ENCODE assay signal across 13 cellular contexts in the genomic region with DNA sequence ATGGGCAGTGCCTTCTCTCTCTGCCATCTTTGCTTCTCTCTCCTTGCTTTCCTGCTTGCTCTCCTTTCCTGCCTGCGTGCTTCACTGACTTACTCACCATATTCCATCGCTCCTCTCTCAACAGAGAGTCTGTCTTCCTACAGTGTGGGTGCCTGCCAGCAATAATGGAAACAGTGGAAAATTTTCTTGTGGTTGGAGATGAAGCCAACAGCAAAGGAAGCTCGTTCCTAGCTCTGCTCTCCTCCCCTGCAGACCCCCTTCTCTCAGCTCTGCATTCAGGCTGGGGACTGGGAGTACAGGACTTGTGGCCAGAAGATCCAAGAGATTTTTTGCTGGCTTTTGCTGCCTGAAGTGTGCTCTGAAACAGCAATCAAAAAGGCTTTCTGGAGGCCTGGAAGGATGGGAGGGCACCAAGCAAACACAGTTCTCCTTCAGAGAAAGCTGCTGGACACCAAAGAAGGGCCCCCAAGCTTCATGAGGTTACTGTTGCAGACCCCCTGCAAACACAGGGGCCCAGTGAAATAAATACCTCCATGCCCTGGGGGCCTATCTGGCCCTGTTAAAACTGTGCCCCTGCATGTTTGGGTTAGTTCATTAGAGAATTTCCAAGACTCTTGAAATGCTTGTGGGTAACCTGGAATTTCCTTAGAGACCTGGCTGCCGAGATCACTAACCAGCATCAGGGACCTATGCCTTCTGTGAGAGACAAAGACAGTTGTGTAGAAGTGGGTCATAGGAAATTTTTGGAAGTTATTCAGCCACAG.
DNase-seq lines count a peak whose midpoint lies in the region; ATAC-seq and TF ChIP-seq lines count a peak whose summit lies in the region.
"Had no signal": no experiment of that assay in that cellular context is flagged by ENCODE, and none has a peak within 500 bp of the region (broad histone marks: within the 10 kb centered on the region; RNA-seq: fewer than 3 reads in every experiment).

No MANE protein-coding gene starts in this region.

- in situ Hi-C loops in Panc1 (cut with HindIII; ENCODE audit: low pct_unique_long_range_greater_than_20kb, low sequenced_read_pairs) = no loop called here

- H3K27ac ChIP-seq in Panc1 (ENCODE audit: low read length) = 0 out of 2 replicates have a peak overlapping the region, but pooled peaks have one; percentile 17
- H3K27ac ChIP-seq in mesodermal cell (ENCODE audit: low read depth, low read length, severe bottlenecking) = peak overlapping the region; percentile 33
- H3K27ac ChIP-seq: vagina had no signal

- H3K4me3 ChIP-seq in Panc1 (ENCODE audit: low read depth in 2 of 2, low read length in 2 of 2) = no peak overlapping the region
- no peak overlapping the region for H3K4me3 ChIP-seq in mesodermal cell (ENCODE audit: extremely low read depth, insufficient read depth, low read length, poor library complexity, severe bottlenecking)
- H3K4me3 ChIP-seq: vagina had no signal

- H3K9me3 ChIP-seq in Panc1 (ENCODE audit: control insufficient read depth, insufficient read depth, low read depth, low read length) (no peaks in the 10 kb centered on the region), mesodermal cell (ENCODE audit: control insufficient read depth, low read length) (no peaks in the 10 kb centered on the region)
- H3K9me3 ChIP-seq: vagina had no signal

- H3K4me1 ChIP-seq in Panc1 (ENCODE audit: control insufficient read depth, insufficient read depth, low read length) (no peaks in the 10 kb centered on the region), mesodermal cell (ENCODE audit: control insufficient read depth, insufficient read depth, low read length, poor library complexity, severe bottlenecking) (peaks cover 4% of the 10 kb centered on the region)
- H3K4me1 ChIP-seq: vagina had no signal

- TF ChIP-seq CTCF in Panc1 (IDR thresholded peaks at IDR 0.05) = no peak

- 80% methylated on average over 1 of the region's 4 CpGs; no CpG with 5 or more reads in 1 of the 2 experiments for WGBS in mesodermal cell (ENCODE audit: insufficient coverage in 2 of 2), 2 experiments

- H3K27me3 ChIP-seq in Panc1 (ENCODE audit: control insufficient read depth, insufficient read depth, low read length) = no peaks in the 10 kb centered on the region
- H3K27me3 ChIP-seq: vagina had no signal

- H3K36me3 ChIP-seq in Panc1 (ENCODE audit: control insufficient read depth, insufficient read depth, low read length) (no peaks in the 10 kb centered on the region), mesodermal cell (ENCODE audit: control insufficient read depth, insufficient read depth, low read length) (no peaks in the 10 kb centered on the region)
- H3K36me3 ChIP-seq: vagina had no signal

- no TSS peak for BruUV-seq in Panc1 (replicated peaks; lab: Mats Ljungman, UMichigan)

- DNase-seq in AG08396 (ENCODE audit: low spot score) (peak; percentile 65), Panc1 (ENCODE audit: low read depth, low spot score) (no peak), dedifferentiated amniotic fluid mesenchymal stem cell (ENCODE audit: extremely low spot score) (peak; percentile 87), NCI-H69 (lab: John Stamatoyannopoulos, UW) (no peak), NCI-H1930 (lab: John Stamatoyannopoulos, UW) (no peak), cerebellar cortex (ENCODE audit: low spot score) (no peak)
- DNase-seq in activated CD4-positive, alpha-beta T cell treated with anti-CD3 and anti-CD28 coated beads, Interleukin-2, amount 50 U/mL, for 1 hour = no peak
- DNase-seq: activated CD8-positive, alpha-beta memory T cell treated with anti-CD3 and anti-CD28 coated beads for 24 hours; erythroblast; T-helper 1 cell had no signal

- intact Hi-C loops in Panc1 (cut with micrococcal nuclease; ENCODE audit: unreplicated experiment) = no loop called here

- POLR2A ChIA-PET in Panc1 (lab: Charles Lee) = interaction anchor here (0.6 kb wide), 1 partner anchor 371 kb away, joined by 3 read pairs; no protein-coding TSS in a partner anchor

- ATAC-seq in Panc1 = peak; percentile 73
- ATAC-seq: left lobe of liver had no signal

- CTCF ChIA-PET in Panc1 (lab: Charles Lee) = interaction anchor here (0.7 to 1.0 kb wide), 2 partner anchors 16 to 1042 kb away, joined by 3 read pairs; no protein-coding TSS in a partner anchor

Comparison
In these comparisons a context has a peak if more than half of its experiments do, and no peak if none do; other contexts are left out.
1. DNase-seq: peak in AG08396 (single experiment) and dedifferentiated amniotic fluid mesenchymal stem cell (single experiment); none in Panc1 (single experiment), NCI-H69 (single experiment), activated CD4-positive, alpha-beta T cell treated with anti-CD3 and anti-CD28 coated beads, Interleukin-2, amount 50 U/mL, for 1 hour (single experiment), NCI-H1930 (0 of 2) and cerebellar cortex (single experiment).